Comparison of ENCODE assay signal across 2 cellular contexts in genomic region chr4:8770518-8771257, GRCh38.
TF ChIP-seq lines count a peak whose summit lies in the region.

No MANE protein-coding gene starts in this region.

TF ChIP-seq in A549, 52 proteins besides CTCF, POLR2A, EP300 and RAD21:
- TF ChIP-seq SREBF2 (IDR thresholded peaks at IDR 0.05) (no peak), RARB (CRISPR knock-in tag; IDR thresholded peaks at IDR 0.05) (no peak), TFCP2L1 (CRISPR knock-in tag; IDR thresholded peaks at IDR 0.05) (no peak), HEYL (CRISPR knock-in tag; IDR thresholded peaks at IDR 0.05) (no peak), CHD2 (IDR thresholded peaks at IDR 0.05; ENCODE audit: low read length, partially characterized antibody) (no peak), RCOR1 (IDR thresholded peaks at IDR 0.05; ENCODE audit: low read depth, low read length) (no peak), JUNB (IDR thresholded peaks at IDR 0.05) (no peak)
- TF ChIP-seq, protein P1, sequence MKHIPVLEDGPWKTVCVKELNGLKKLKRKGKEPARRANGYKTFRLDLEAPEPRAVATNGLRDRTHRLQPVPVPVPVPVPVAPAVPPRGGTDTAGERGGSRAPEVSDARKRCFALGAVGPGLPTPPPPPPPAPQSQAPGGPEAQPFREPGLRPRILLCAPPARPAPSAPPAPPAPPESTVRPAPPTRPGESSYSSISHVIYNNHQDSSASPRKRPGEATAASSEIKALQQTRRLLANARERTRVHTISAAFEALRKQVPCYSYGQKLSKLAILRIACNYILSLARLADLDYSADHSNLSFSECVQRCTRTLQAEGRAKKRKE (CRISPR knock-in tag; IDR thresholded peaks at IDR 0.05; ENCODE audit: low read depth) = no peak
- TF ChIP-seq, protein P2, sequence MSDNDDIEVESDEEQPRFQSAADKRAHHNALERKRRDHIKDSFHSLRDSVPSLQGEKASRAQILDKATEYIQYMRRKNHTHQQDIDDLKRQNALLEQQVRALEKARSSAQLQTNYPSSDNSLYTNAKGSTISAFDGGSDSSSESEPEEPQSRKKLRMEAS (IDR thresholded peaks at IDR 0.05) = no peak

TF ChIP-seq in H1, 55 proteins besides CTCF, POLR2A, EP300 and RAD21:
- TF ChIP-seq SRF (IDR thresholded peaks at IDR 0.05; ENCODE audit: low read depth, low read length) (no peak), TEAD4 (IDR thresholded peaks at IDR 0.05; ENCODE audit: low read depth, low read length) (no peak), TBP (IDR thresholded peaks at IDR 0.05; ENCODE audit: low read depth, low read length) (no peak)
TF ChIP-seq in H1: peak in this region for 0.
